In the genomic region with DNA sequence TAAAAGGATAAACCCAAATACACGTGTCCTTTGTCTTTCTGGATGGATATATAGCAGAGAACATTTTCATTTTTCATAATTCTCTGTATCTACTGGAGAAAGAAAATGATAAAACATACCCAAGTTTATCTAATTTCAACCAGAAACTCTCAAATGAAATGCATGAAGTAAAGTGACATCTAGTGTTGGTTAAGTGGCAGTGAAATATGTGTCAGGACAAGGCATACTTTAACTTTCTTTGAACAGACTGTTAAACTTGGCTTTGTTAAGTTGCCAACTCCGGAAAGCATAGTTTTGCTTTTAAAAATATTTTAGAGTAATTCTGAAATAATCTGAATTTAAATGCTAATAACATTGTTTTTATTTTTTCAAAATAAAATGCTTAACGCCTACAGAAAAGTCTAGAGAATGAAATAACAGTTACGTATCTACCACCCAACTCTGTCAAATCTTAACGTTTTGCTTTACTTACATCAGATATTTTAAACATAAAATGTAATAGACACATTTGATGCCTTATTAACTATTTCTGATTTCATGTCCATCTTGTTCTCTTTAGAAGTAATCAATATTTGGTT, we compare ENCODE assay signal across 8 cellular contexts. TPM values are rescaled to one million over a fixed set of nuclear protein-coding genes. Genes with fewer than 3 reads are reported as not detected.
DNase-seq lines count a peak whose midpoint lies in the region; ATAC-seq, FAIRE-seq and TF ChIP-seq lines count a peak whose summit lies in the region.

No MANE protein-coding gene starts in this region.

- H3K9me3 ChIP-seq in BE2C (no peaks in the 10 kb centered on the region), fibroblast of lung (ENCODE audit: control insufficient read depth, insufficient read depth, low read depth, low read length) (no peaks in the 10 kb centered on the region)

- H3K36me3 ChIP-seq in BE2C = no peaks in the 10 kb centered on the region
- no peaks in the 10 kb centered on the region for H3K36me3 ChIP-seq in fibroblast of lung (ENCODE audit: control insufficient read depth, insufficient read depth, low read length)

- no peak overlapping the region for H3K9ac ChIP-seq in fibroblast of lung (ENCODE audit: insufficient read depth, low read length)

- no peaks in the 10 kb centered on the region for H4K20me1 ChIP-seq in fibroblast of lung (ENCODE audit: control insufficient read depth, extremely low read depth, insufficient read depth, low read length)

- DNase-seq in BE2C (no peak), HTR-8/SVneo (ENCODE audit: insufficient read length, low spot score) (peak; percentile 45), RCC 7860 (ENCODE audit: low spot score) (peak; percentile 45), fibroblast of lung (ENCODE audit: low read depth in 2 of 2) (peak; percentile 35 to 64), retinal pigment epithelial cell (ENCODE audit: low read depth) (no peak), lower leg skin (ENCODE audit: low spot score in 2 of 2) (no peak), 8988T (no peak)

- ATAC-seq in HG02623 (IDR thresholded peaks at IDR 0.05; ENCODE audit: unreplicated experiment) = no peak

- H3K27me3 ChIP-seq in BE2C = peaks cover 9% of the 10 kb centered on the region
- H3K27me3 ChIP-seq in fibroblast of lung (ENCODE audit: control insufficient read depth, insufficient read depth, low read length) = no peaks in the 10 kb centered on the region

- intact Hi-C loops in lower leg skin (cut with DNase I; ENCODE audit: low total_unique reads) = loop anchor here (5.0 to 10.0 kb wide), 2 partner anchors 182 to 191 kb away; partner anchors contain the start of gene HAL

- H3K79me2 ChIP-seq in fibroblast of lung (ENCODE audit: control insufficient read depth, insufficient read depth, low read length) = no peaks in the 10 kb centered on the region

- H3K4me1 ChIP-seq in BE2C = no peaks in the 10 kb centered on the region
- H3K4me1 ChIP-seq in fibroblast of lung (ENCODE audit: control insufficient read depth, extremely low read depth, insufficient read depth, low read length) = no peaks in the 10 kb centered on the region

- TF ChIP-seq POLR2A in lower leg skin (IDR thresholded peaks at IDR 0.05) = no peak

- H3K4me3 ChIP-seq in BE2C (ENCODE audit: low read depth, low read length) = no peak overlapping the region
- H3K4me3 ChIP-seq in fibroblast of lung (replicated peaks in 1 of 4; ENCODE audit: control extremely low read depth in 1 of 4, insufficient read depth in 1 of 4, low read depth in 3 of 4, low read length in 4 of 4) = no peak overlapping the region
- H3K4me3 ChIP-seq in retinal pigment epithelial cell (ENCODE audit: low read length) = no peak overlapping the region
- no peak overlapping the region for H3K4me3 ChIP-seq in lower leg skin (ENCODE audit: low read depth, poor library complexity, severe bottlenecking)

- FAIRE-seq in HTR-8/SVneo (lab: Jason Lieb, UNC) (no peak), RCC 7860 (lab: Jason Lieb, UNC) (peak; percentile 78)

- no peak overlapping the region for H3K27ac ChIP-seq in fibroblast of lung (ENCODE audit: insufficient read depth, low read length)

- TF ChIP-seq CTCF in BE2C (IDR thresholded peaks at IDR 0.05; ENCODE audit: low read depth, low read length) (peak; percentile 73), fibroblast of lung (conservative IDR thresholded peaks at IDR 0.05 in 1 of 2, IDR thresholded peaks at IDR 0.05 in 1 of 2; ENCODE audit: low read depth in 1 of 2, low read length in 2 of 2) (peak; percentile 38 to 76), retinal pigment epithelial cell (conservative IDR thresholded peaks at IDR 0.05; ENCODE audit: low read depth, low read length) (peak; percentile 70), lower leg skin (IDR thresholded peaks at IDR 0.05) (peak in 1 of 3 donors; percentile 15)

- H2AFZ ChIP-seq in fibroblast of lung (ENCODE audit: low read length) = no peak overlapping the region

- H3K4me2 ChIP-seq in fibroblast of lung (ENCODE audit: extremely low read depth, insufficient read depth, low read length) = no peak overlapping the region

- 48% methylated on average over 5 of the region's 5 CpGs for WGBS in lower leg skin, 2 donors

RNA-seq across cellular contexts. Expression of gene NTN4, which starts 25.2 kb away (rescaled TPM):
- polyA plus RNA-seq in BE2C (2012; ENCODE audit: insufficient read depth, insufficient read length, low read depth) = not detected
- total RNA-seq in fibroblast of lung = 8.2 and 28.6 TPM in 2 replicates
- 31.8 and 170 TPM in 2 replicates for polyA plus RNA-seq in fibroblast of lung
- polyA plus RNA-seq in fibroblast of lung (2012) = 23.4 and 117 TPM in 2 replicates
- 72.4 and 266 TPM in 2 replicates for polyA minus RNA-seq in fibroblast of lung (ENCODE audit: low replicate concordance)
- total RNA-seq in lower leg skin = 10 to 100 TPM; 11.0 to 30.6 (median 16.8) TPM

RNA-seq across cellular contexts. Expression of gene SNRPF, which starts 43.0 kb away (rescaled TPM):
- polyA plus RNA-seq in BE2C (2012; ENCODE audit: insufficient read depth, insufficient read length, low read depth) = 170 TPM
- 11.3 and 14.2 TPM in 2 replicates for total RNA-seq in fibroblast of lung
- polyA plus RNA-seq in fibroblast of lung = 25.0 and 35.2 TPM in 2 replicates
- 61.2 and 71.8 TPM in 2 replicates for polyA plus RNA-seq in fibroblast of lung (2012)
- polyA minus RNA-seq in fibroblast of lung (ENCODE audit: low replicate concordance) = 6.0 and 6.4 TPM in 2 replicates
- total RNA-seq in lower leg skin = 1 to 10 TPM; 5.8 to 8.2 (median 7.4) TPM

Comparison
In these comparisons a context has a peak if more than half of its experiments do, and no peak if none do; other contexts are left out.
1. DNase-seq: peak in HTR-8/SVneo (single experiment), RCC 7860 (single experiment) and fibroblast of lung (2 of 2); none in BE2C (single experiment), retinal pigment epithelial cell (single experiment), lower leg skin (0 of 2) and 8988T (single experiment).